In the genomic region with DNA sequence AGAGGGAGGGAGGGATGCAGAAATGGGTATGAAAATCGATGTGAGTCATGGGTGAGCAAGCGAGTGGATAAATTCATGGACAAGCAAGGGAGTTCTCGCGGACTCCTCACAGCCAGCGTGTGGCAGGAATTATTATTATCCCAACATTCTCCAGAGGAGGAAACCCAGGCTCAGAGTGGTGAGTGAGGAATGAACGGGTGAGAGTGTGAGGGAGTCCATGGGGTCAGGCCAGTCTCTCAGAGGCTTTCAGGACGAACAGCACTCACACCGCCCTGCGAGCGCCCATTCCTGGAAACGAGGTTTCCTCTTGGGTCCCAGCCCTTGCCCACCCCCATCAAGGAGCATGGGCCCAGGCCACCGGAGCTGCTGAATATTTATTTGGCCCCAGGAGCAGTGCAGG, we compare ENCODE assay signal across 10 cellular contexts. TPM values are rescaled to one million over a fixed set of nuclear protein-coding genes. Genes with fewer than 3 reads are reported as not detected.
DNase-seq lines count a peak whose midpoint lies in the region; ATAC-seq and TF ChIP-seq lines count a peak whose summit lies in the region.
"Had no signal": no experiment of that assay in that cellular context is flagged by ENCODE, and none has a peak within 500 bp of the region (broad histone marks: within the 10 kb centered on the region; RNA-seq: fewer than 3 reads in every experiment).

No MANE protein-coding gene starts in this region.

- H3K36me3 Mint-ChIP-seq in GM23338 (ENCODE audit: low read depth) = no peaks in the 10 kb centered on the region; the same call in 2 of the 3 replicates
- H3K36me3 Mint-ChIP-seq in activated T-helper 2 cell treated with anti-CD3 and anti-CD28 coated beads, Interferon-gamma antibody, Interleukin-2, Interleukin-4, amounts not matched to agents 10 μg/mL and 5 μg/mL and 100 μg/mL, durations not matched to agents 14 hours and 24 hours and 36 hours (ENCODE audit: low read depth) = no peaks in the 10 kb centered on the region

- peaks cover 6% of the 10 kb centered on the region; the same call in 2 of the 3 replicates for H3K9me3 Mint-ChIP-seq in GM23338
- no peaks in the 10 kb centered on the region for H3K9me3 Mint-ChIP-seq in activated T-helper 2 cell treated with anti-CD3 and anti-CD28 coated beads, Interferon-gamma antibody, Interleukin-2, Interleukin-4, amounts not matched to agents 10 μg/mL and 5 μg/mL and 100 μg/mL, durations not matched to agents 14 hours and 24 hours and 36 hours

- H3K27me3 ChIP-seq in GM23338 (ENCODE audit: insufficient read depth) (peaks cover 75% of the 10 kb centered on the region), iPS-15b (ENCODE audit: control insufficient read depth, insufficient read depth, low read length) (peaks cover 52% of the 10 kb centered on the region)

- H3K4me3 ChIP-seq in GM23338 = peak overlapping the region; percentile 85
- H3K4me3 ChIP-seq in iPS-15b (ENCODE audit: low read depth, low read length) = peak overlapping the region; percentile 73

- no peak overlapping the region for H3K9ac ChIP-seq in iPS-15b (ENCODE audit: low read depth, low read length)

- H3K9me2 ChIP-seq in GM23338 (ENCODE audit: insufficient read depth) = 0 out of 2 replicates have a peak, but pooled peaks cover 3% of the 10 kb centered on the region

- intact Hi-C loops in activated T-helper 2 cell treated with anti-CD3 and anti-CD28 coated beads, Interferon-gamma antibody, Interleukin-2, Interleukin-4, amounts not matched to agents 10 μg/mL and 5 μg/mL and 100 μg/mL, durations not matched to agents 14 hours and 24 hours and 36 hours (cut with micrococcal nuclease) = no loop called here

- peaks cover 22% of the 10 kb centered on the region for H3K4me1 Mint-ChIP-seq in GM23338
- peaks cover 7% of the 10 kb centered on the region for H3K4me1 Mint-ChIP-seq in activated T-helper 2 cell treated with anti-CD3 and anti-CD28 coated beads, Interferon-gamma antibody, Interleukin-2, Interleukin-4, amounts not matched to agents 10 μg/mL and 5 μg/mL and 100 μg/mL, durations not matched to agents 14 hours and 24 hours and 36 hours (ENCODE audit: low read depth)

- no peak overlapping the region for H3K27ac ChIP-seq in GM23338 (ENCODE audit: low read depth)
- H3K27ac ChIP-seq: cardiac muscle cell had no signal

- H3F3A ChIP-seq in GM23338 (replicated peaks; ENCODE audit: low read depth) = peaks cover 12% of the 10 kb centered on the region; the same call in 1 of the 2 replicates

- in situ Hi-C loops in GM13976 (cut with MboI; ENCODE audit: low sequenced_read_pairs, unreplicated experiment) = no loop called here

- ATAC-seq in GM23338 (peak; percentile 8), GM21737 (IDR thresholded peaks at IDR 0.05; ENCODE audit: unreplicated experiment) (no peak)

- H2AFZ ChIP-seq in GM23338 = peak overlapping the region; percentile 97

- H3K27ac Mint-ChIP-seq in GM23338 = no peak overlapping the region
- H3K27ac Mint-ChIP-seq in activated T-helper 2 cell treated with anti-CD3 and anti-CD28 coated beads, Interferon-gamma antibody, Interleukin-2, Interleukin-4, amounts not matched to agents 10 μg/mL and 5 μg/mL and 100 μg/mL, durations not matched to agents 14 hours and 24 hours and 36 hours = no peak overlapping the region

- TF ChIP-seq CTCF in GM23338 (conservative IDR thresholded peaks at IDR 0.05; ENCODE audit: low read depth in 2 of 2) = no peak
- TF ChIP-seq CTCF in GM13976 (IDR thresholded peaks at IDR 0.05; ENCODE audit: borderline replicate concordance, control extremely low read depth, extremely low read depth, insufficient read depth, missing control alignments) = no peak

- peaks cover 31% of the 10 kb centered on the region for H3K27me3 Mint-ChIP-seq in GM23338 (ENCODE audit: insufficient read depth, low read depth, poor library complexity)
- H3K27me3 Mint-ChIP-seq in activated T-helper 2 cell treated with anti-CD3 and anti-CD28 coated beads, Interferon-gamma antibody, Interleukin-2, Interleukin-4, amounts not matched to agents 10 μg/mL and 5 μg/mL and 100 μg/mL, durations not matched to agents 14 hours and 24 hours and 36 hours (ENCODE audit: low read depth) = peaks cover 63% of the 10 kb centered on the region

- DNase-seq in A172 (ENCODE audit: low spot score) (peak; percentile 71), GM23338 (ENCODE audit: low spot score) (no peak), GM13976 (ENCODE audit: low spot score) (no peak), cortex of kidney (lab: John Stamatoyannopoulos, UW) (no peak)
- DNase-seq in activated T-helper 2 cell treated with anti-CD3 and anti-CD28 coated beads, Interferon-gamma antibody, Interleukin-2, Interleukin-4, amounts not matched to agents 10 μg/mL and 5 μg/mL and 100 μg/mL, durations not matched to agents 14 hours and 24 hours and 36 hours (ENCODE audit: low spot score) = no peak
- no peak for DNase-seq in stimulated activated CD4-positive, alpha-beta T cell treated with anti-CD3 and anti-CD28 coated beads, Interleukin-4, amount 100 ng/mL, for 1 hour
- DNase-seq: DMS79 treated with DMSO at 0.1 percent for 48 hours had no signal

- peak overlapping the region; percentile 77 for H3K4me3 Mint-ChIP-seq in GM23338
- H3K4me3 Mint-ChIP-seq in activated T-helper 2 cell treated with anti-CD3 and anti-CD28 coated beads, Interferon-gamma antibody, Interleukin-2, Interleukin-4, amounts not matched to agents 10 μg/mL and 5 μg/mL and 100 μg/mL, durations not matched to agents 14 hours and 24 hours and 36 hours (ENCODE audit: low read depth) = peak overlapping the region; percentile 46

- H3K36me3 ChIP-seq in GM23338 (ENCODE audit: insufficient read depth) (no peaks in the 10 kb centered on the region), iPS-15b (ENCODE audit: control insufficient read depth, insufficient read depth, low read length) (no peaks in the 10 kb centered on the region)
- H3K36me3 ChIP-seq: cardiac muscle cell had no signal

- H3K4me1 ChIP-seq in GM23338 (ENCODE audit: insufficient read depth) (peaks cover 9% of the 10 kb centered on the region; the same call in 1 of the 2 replicates), iPS-15b (ENCODE audit: control insufficient read depth, insufficient read depth, low read length) (peaks cover 7% of the 10 kb centered on the region)

- no peaks in the 10 kb centered on the region for H3K9me3 ChIP-seq in iPS-15b (ENCODE audit: control insufficient read depth, insufficient read depth, low read length)

- no peaks in the 10 kb centered on the region for H4K20me1 ChIP-seq in GM23338 (replicated peaks; ENCODE audit: insufficient read depth)

- H3K79me2 ChIP-seq in GM23338 (replicated peaks; ENCODE audit: insufficient read depth) = no peaks in the 10 kb centered on the region

- H3K4me2 ChIP-seq in GM23338 = peak overlapping the region; percentile 96

TF ChIP-seq in GM23338, 12 proteins besides CTCF, POLR2A, EP300 and RAD21 (continues in another document):
- TF ChIP-seq CREB1 (CRISPR knock-in tag; IDR thresholded peaks at IDR 0.05; ENCODE audit: low read depth) = no peak
- no peak for TF ChIP-seq ZNF114 (CRISPR knock-in tag; IDR thresholded peaks at IDR 0.05)
- TF ChIP-seq ZNF331 (CRISPR knock-in tag; IDR thresholded peaks at IDR 0.05; ENCODE audit: low read depth) = no peak
- TF ChIP-seq EZH2phosphoT487 (IDR thresholded peaks at IDR 0.05; ENCODE audit: unreplicated experiment) = no peak
- TF ChIP-seq JUNB (IDR thresholded peaks at IDR 0.05; ENCODE audit: unreplicated experiment) = no peak
- TF ChIP-seq NANOG (IDR thresholded peaks at IDR 0.05; ENCODE audit: borderline replicate concordance) = no peak
- TF ChIP-seq POLR2AphosphoS5 (IDR thresholded peaks at IDR 0.05; ENCODE audit: low read depth) = no peak

RNA-seq across cellular contexts. Expression of gene DNAAF3, which starts 6.3 kb away (rescaled TPM):
- 10.6 and 15.6 TPM in 2 replicates for total RNA-seq in A172 (2014; rRNA removed; shearing (Covaris generic))
- 5.6 and 8.5 TPM in 2 replicates for total RNA-seq in GM23338 (2014; rRNA removed; shearing (Covaris generic))
- 8.8 and 9.0 TPM in 2 replicates for polyA plus RNA-seq in GM23338 (2016; fragmentation: Nextera tagmentation; extraction: Ambion mirVana)
- 0.23 and 0.27 TPM in 2 replicates for total RNA-seq in activated T-helper 2 cell treated with anti-CD3 and anti-CD28 coated beads, Interferon-gamma antibody, Interleukin-2, Interleukin-4, amounts not matched to agents 10 μg/mL and 5 μg/mL and 100 μg/mL, durations not matched to agents 14 hours and 24 hours and 36 hours

RNA-seq across cellular contexts. Expression of gene SYT5, which starts 7.3 kb away (rescaled TPM):
- total RNA-seq in A172 (2014; rRNA removed; shearing (Covaris generic)) = 0.09 and 1.8 TPM in 2 replicates
- total RNA-seq in GM23338 (2014; rRNA removed; shearing (Covaris generic)) = 0.54 and 2.1 TPM in 2 replicates
- polyA plus RNA-seq in GM23338 (2016; fragmentation: Nextera tagmentation; extraction: Ambion mirVana) = 4.0 and 4.7 TPM in 2 replicates
- 0.23 TPM in 1 of 2 replicates, not detected in the other for total RNA-seq in activated T-helper 2 cell treated with anti-CD3 and anti-CD28 coated beads, Interferon-gamma antibody, Interleukin-2, Interleukin-4, amounts not matched to agents 10 μg/mL and 5 μg/mL and 100 μg/mL, durations not matched to agents 14 hours and 24 hours and 36 hours
- polyA plus RNA-seq: cardiac muscle cell had no signal

RNA-seq across cellular contexts. Expression of gene TNNI3, which starts 15.2 kb away (rescaled TPM):
- 0.77 TPM in 1 of 2 replicates, not detected in the other for total RNA-seq in A172 (2014; rRNA removed; shearing (Covaris generic))
- total RNA-seq in GM23338 (2014; rRNA removed; shearing (Covaris generic)) = 21.5 and 27.9 TPM in 2 replicates
- polyA plus RNA-seq in GM23338 (2016; fragmentation: Nextera tagmentation; extraction: Ambion mirVana) = 150 and 153 TPM in 2 replicates
- total RNA-seq in activated T-helper 2 cell treated with anti-CD3 and anti-CD28 coated beads, Interferon-gamma antibody, Interleukin-2, Interleukin-4, amounts not matched to agents 10 μg/mL and 5 μg/mL and 100 μg/mL, durations not matched to agents 14 hours and 24 hours and 36 hours = not detected in 2 replicates

RNA-seq across cellular contexts. Expression of gene TNNT1, which starts 23.7 kb away (rescaled TPM):
- total RNA-seq in A172 (2014; rRNA removed; shearing (Covaris generic)) = 467 and 500 TPM in 2 replicates
- total RNA-seq in GM23338 (2014; rRNA removed; shearing (Covaris generic)) = 51.4 and 59.3 TPM in 2 replicates
- 139 and 150 TPM in 2 replicates for polyA plus RNA-seq in GM23338 (2016; fragmentation: Nextera tagmentation; extraction: Ambion mirVana)
- 0.27 and 1.3 TPM in 2 replicates for total RNA-seq in activated T-helper 2 cell treated with anti-CD3 and anti-CD28 coated beads, Interferon-gamma antibody, Interleukin-2, Interleukin-4, amounts not matched to agents 10 μg/mL and 5 μg/mL and 100 μg/mL, durations not matched to agents 14 hours and 24 hours and 36 hours

RNA-seq across cellular contexts. Expression of gene PTPRH, which starts 36.6 kb away (rescaled TPM):
- 12.3 and 18.4 TPM in 2 replicates for total RNA-seq in A172 (2014; rRNA removed; shearing (Covaris generic))
- total RNA-seq in GM23338 (2014; rRNA removed; shearing (Covaris generic)) = 0.12 and 2.1 TPM in 2 replicates
- 0.12 and 0.16 TPM in 2 replicates for polyA plus RNA-seq in GM23338 (2016; fragmentation: Nextera tagmentation; extraction: Ambion mirVana)
- not detected in 2 replicates for total RNA-seq in activated T-helper 2 cell treated with anti-CD3 and anti-CD28 coated beads, Interferon-gamma antibody, Interleukin-2, Interleukin-4, amounts not matched to agents 10 μg/mL and 5 μg/mL and 100 μg/mL, durations not matched to agents 14 hours and 24 hours and 36 hours

Comparison
In these comparisons a context has a peak if more than half of its experiments do, and no peak if none do; other contexts are left out.
1. RNA of gene TNNI3, which starts 15.2 kb away (total RNA-seq): 21.5 to 27.9 TPM in GM23338; not detected in activated T-helper 2 cell treated with anti-CD3 and anti-CD28 coated beads, Interferon-gamma antibody, Interleukin-2, Interleukin-4, amounts not matched to agents 10 μg/mL and 5 μg/mL and 100 μg/mL, durations not matched to agents 14 hours and 24 hours and 36 hours and 0.77 TPM in A172; every median in the first group is over 10 times any median in the second.